Comparison of ENCODE assay signal across 2 cellular contexts in the genomic region with DNA sequence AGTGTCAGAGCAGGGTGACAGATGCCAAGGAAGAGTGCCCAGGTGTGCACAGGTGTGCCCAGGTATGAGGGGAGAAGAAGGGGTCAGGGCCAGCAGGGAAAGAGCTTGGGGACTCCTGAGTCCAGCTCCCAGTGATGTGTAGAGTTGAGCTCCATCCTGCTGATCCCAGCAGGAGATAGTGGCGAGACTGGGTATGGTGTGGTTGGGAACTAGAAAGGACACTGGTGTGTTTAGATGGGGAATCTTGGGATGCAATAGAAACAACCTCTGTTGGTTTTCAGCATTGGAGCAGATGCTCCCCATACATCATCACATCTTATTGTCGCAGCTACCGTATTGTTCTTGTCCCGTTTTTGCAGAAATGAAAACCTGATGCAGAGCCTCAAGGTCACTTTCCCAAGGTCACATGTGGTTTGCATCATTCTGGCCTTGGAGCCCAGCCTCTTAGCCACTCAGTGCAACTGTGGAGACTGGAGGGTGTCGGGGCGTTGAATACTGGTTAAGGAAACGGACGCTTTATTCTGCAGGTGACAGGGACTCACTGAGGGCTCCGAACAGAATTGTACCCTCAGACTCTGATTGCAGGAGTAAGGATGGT.
TF ChIP-seq lines count a peak whose summit lies in the region.

No MANE protein-coding gene starts in this region.

TF ChIP-seq in GM23338, 12 proteins besides CTCF, POLR2A, EP300 and RAD21 (continues in another document):
- TF ChIP-seq EZH2 (IDR thresholded peaks at IDR 0.05; ENCODE audit: low read depth, unreplicated experiment) (no peak), ZNF331 (CRISPR knock-in tag; IDR thresholded peaks at IDR 0.05; ENCODE audit: low read depth) (no peak), ETS1 (IDR thresholded peaks at IDR 0.05) (no peak), JUNB (IDR thresholded peaks at IDR 0.05; ENCODE audit: unreplicated experiment) (no peak), CREB1 (CRISPR knock-in tag; IDR thresholded peaks at IDR 0.05; ENCODE audit: low read depth) (no peak), ZNF114 (CRISPR knock-in tag; IDR thresholded peaks at IDR 0.05) (no peak), POLR2AphosphoS5 (IDR thresholded peaks at IDR 0.05; ENCODE audit: low read depth) (no peak), STAT1 (IDR thresholded peaks at IDR 0.05; ENCODE audit: unreplicated experiment) (no peak)
- TF ChIP-seq, protein P1, sequence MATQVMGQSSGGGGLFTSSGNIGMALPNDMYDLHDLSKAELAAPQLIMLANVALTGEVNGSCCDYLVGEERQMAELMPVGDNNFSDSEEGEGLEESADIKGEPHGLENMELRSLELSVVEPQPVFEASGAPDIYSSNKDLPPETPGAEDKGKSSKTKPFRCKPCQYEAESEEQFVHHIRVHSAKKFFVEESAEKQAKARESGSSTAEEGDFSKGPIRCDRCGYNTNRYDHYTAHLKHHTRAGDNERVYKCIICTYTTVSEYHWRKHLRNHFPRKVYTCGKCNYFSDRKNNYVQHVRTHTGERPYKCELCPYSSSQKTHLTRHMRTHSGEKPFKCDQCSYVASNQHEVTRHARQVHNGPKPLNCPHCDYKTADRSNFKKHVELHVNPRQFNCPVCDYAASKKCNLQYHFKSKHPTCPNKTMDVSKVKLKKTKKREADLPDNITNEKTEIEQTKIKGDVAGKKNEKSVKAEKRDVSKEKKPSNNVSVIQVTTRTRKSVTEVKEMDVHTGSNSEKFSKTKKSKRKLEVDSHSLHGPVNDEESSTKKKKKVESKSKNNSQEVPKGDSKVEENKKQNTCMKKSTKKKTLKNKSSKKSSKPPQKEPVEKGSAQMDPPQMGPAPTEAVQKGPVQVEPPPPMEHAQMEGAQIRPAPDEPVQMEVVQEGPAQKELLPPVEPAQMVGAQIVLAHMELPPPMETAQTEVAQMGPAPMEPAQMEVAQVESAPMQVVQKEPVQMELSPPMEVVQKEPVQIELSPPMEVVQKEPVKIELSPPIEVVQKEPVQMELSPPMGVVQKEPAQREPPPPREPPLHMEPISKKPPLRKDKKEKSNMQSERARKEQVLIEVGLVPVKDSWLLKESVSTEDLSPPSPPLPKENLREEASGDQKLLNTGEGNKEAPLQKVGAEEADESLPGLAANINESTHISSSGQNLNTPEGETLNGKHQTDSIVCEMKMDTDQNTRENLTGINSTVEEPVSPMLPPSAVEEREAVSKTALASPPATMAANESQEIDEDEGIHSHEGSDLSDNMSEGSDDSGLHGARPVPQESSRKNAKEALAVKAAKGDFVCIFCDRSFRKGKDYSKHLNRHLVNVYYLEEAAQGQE (IDR thresholded peaks at IDR 0.05; ENCODE audit: unreplicated experiment), result no peak

TF ChIP-seq in WTC11, 78 proteins besides CTCF, POLR2A, EP300 and RAD21:
- peak; percentile 85 for TF ChIP-seq GABPB1 (CRISPR knock-in tag; IDR thresholded peaks at IDR 0.05)
- no peak for TF ChIP-seq NFATC4 (CRISPR knock-in tag; IDR thresholded peaks at IDR 0.05)
- no peak for TF ChIP-seq CBFB (CRISPR knock-in tag; IDR thresholded peaks at IDR 0.05; ENCODE audit: low read depth)
